In genomic region chr17:6997171-6997570, GRCh38 we compare ENCODE assay signal across 1 cellular context.
TF ChIP-seq lines count a peak whose summit lies in the region.

No MANE protein-coding gene starts in this region.

TF ChIP-seq in GM23338, 12 proteins besides CTCF, POLR2A, EP300 and RAD21 (continued from another document):
- TF ChIP-seq ZNF462 (CRISPR knock-in tag; IDR thresholded peaks at IDR 0.05) (no peak), POLR2AphosphoS5 (IDR thresholded peaks at IDR 0.05; ENCODE audit: low read depth) (no peak), ZNF331 (CRISPR knock-in tag; IDR thresholded peaks at IDR 0.05; ENCODE audit: low read depth) (no peak), ETS1 (IDR thresholded peaks at IDR 0.05) (no peak), CREB1 (CRISPR knock-in tag; IDR thresholded peaks at IDR 0.05; ENCODE audit: low read depth) (no peak), ZNF114 (CRISPR knock-in tag; IDR thresholded peaks at IDR 0.05) (no peak), REST (IDR thresholded peaks at IDR 0.05; ENCODE audit: unreplicated experiment) (no peak)
